1 cellular context compared by ENCODE assay signal in the genomic region with DNA sequence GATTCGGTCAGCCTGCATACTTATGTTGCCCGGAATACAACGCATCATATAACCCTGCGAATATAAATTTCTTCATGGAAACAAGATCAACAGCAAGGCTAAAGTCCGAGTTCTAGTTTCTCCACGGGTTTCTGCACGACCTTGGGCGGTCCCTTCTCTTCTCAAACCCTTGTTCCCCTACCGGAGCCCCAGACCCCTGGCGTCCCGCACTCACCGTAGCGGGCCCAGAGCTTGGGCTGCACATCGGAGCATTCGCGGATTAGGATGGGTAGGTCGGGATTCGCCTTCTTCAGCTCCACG.
TF ChIP-seq lines count a peak whose summit lies in the region.

No MANE protein-coding gene starts in this region.

TF ChIP-seq in H1, 55 proteins besides CTCF, POLR2A, EP300 and RAD21:
- TF ChIP-seq BCL11A (IDR thresholded peaks at IDR 0.05; ENCODE audit: low read depth in 2 of 2, low read length in 2 of 2) (no peak), BACH1 (IDR thresholded peaks at IDR 0.05; ENCODE audit: low read length) (no peak), SP2 (IDR thresholded peaks at IDR 0.05; ENCODE audit: low read length) (no peak), ZNF274 (IDR thresholded peaks at IDR 0.05; ENCODE audit: borderline replicate concordance, extremely low read depth, low read length) (no peak), CEBPB (IDR thresholded peaks at IDR 0.05; ENCODE audit: low read depth, low read length) (no peak), POU5F1 (IDR thresholded peaks at IDR 0.05; ENCODE audit: low read depth, low read length) (no peak), EZH2 (IDR thresholded peaks at IDR 0.05; ENCODE audit: low read depth, low read length, severe bottlenecking) (no peak), BRCA1 (IDR thresholded peaks at IDR 0.05; ENCODE audit: low read depth, low read length) (no peak), USF2 (IDR thresholded peaks at IDR 0.05; ENCODE audit: low read length) (no peak), KDM4A (IDR thresholded peaks at IDR 0.05; ENCODE audit: low read depth, low read length, severe bottlenecking) (no peak), NANOG (IDR thresholded peaks at IDR 0.05; ENCODE audit: insufficient read depth, low read depth, low read length, poor library complexity, severe bottlenecking) (no peak), TAF7 (optimal IDR thresholded peaks at IDR 0.05; ENCODE audit: borderline replicate concordance, low read depth, low read length) (no peak), RBBP5 (IDR thresholded peaks at IDR 0.05; ENCODE audit: borderline replicate concordance, low read depth, low read length) (no peak; the same call in 1 of the 2 replicates), NRF1 (IDR thresholded peaks at IDR 0.05; ENCODE audit: low read depth, low read length) (no peak), GTF2F1 (IDR thresholded peaks at IDR 0.05; ENCODE audit: borderline replicate concordance, low read depth, low read length) (no peak), TBP (IDR thresholded peaks at IDR 0.05; ENCODE audit: low read depth, low read length) (no peak), JUN (IDR thresholded peaks at IDR 0.05; ENCODE audit: low read depth, low read length) (no peak), HDAC6 (IDR thresholded peaks at IDR 0.05; ENCODE audit: low read depth, low read length) (no peak), GABPA (IDR thresholded peaks at IDR 0.05; ENCODE audit: borderline replicate concordance, insufficient read depth, low read length) (no peak)
